ENCODE assay signal across 33 cellular contexts in genomic region chr4:74692973-74693372, GRCh38.
DNase-seq lines count a peak whose midpoint lies in the region; ATAC-seq and TF ChIP-seq lines count a peak whose summit lies in the region.
"Had no signal": no experiment of that assay in that cellular context is flagged by ENCODE, and none has a peak within 500 bp of the region (broad histone marks: within the 10 kb centered on the region; RNA-seq: fewer than 3 reads in every experiment).

No MANE protein-coding gene starts in this region.

- H2BK12ac ChIP-seq in mesenchymal stem cell (ENCODE audit: low read length in 2 of 2), result no peak overlapping the region

- no peak overlapping the region for H4K91ac ChIP-seq in mesenchymal stem cell (ENCODE audit: low read length)

- POLR2A ChIA-PET in Caco-2 (lab: Charles Lee), result no interaction called here
- POLR2A ChIA-PET in WTC11 (lab: Charles Lee), result no interaction called here

- no peak overlapping the region for H2BK15ac ChIP-seq in mesenchymal stem cell (ENCODE audit: low read depth, poor library complexity, severe bottlenecking)

- H3K4me1 ChIP-seq in ACC112 (ENCODE audit: control insufficient read depth, insufficient read depth, low read length, unreplicated experiment), result no peaks in the 10 kb centered on the region
- no peaks in the 10 kb centered on the region for H3K4me1 ChIP-seq in mesenchymal stem cell (ENCODE audit: control insufficient read depth, insufficient read depth, low read depth, low read length)
- H3K4me1 ChIP-seq in sigmoid colon, result peaks cover 0 to 55% (median 39%) of the 10 kb centered on the region in 4 donors
- H3K4me1 ChIP-seq in Caco-2, result no peaks in the 10 kb centered on the region
- H3K4me1 ChIP-seq: left lung, parathyroid adenoma, uterus had no signal

- H2BK5ac ChIP-seq in mesenchymal stem cell (ENCODE audit: low read depth, low read length, poor library complexity, severe bottlenecking), result no peak overlapping the region

- H3K36me3 ChIP-seq in ACC112 (ENCODE audit: insufficient read depth, low read length), result no peaks in the 10 kb centered on the region
- no peaks in the 10 kb centered on the region for H3K36me3 ChIP-seq in mesenchymal stem cell (ENCODE audit: control insufficient read depth in 1 of 2, insufficient read depth in 2 of 2, low read depth in 1 of 2, low read length in 2 of 2)
- no peaks in the 10 kb centered on the region for H3K36me3 ChIP-seq in sigmoid colon
- H3K36me3 ChIP-seq in Caco-2 (ENCODE audit: control insufficient read depth, insufficient read depth, low read length), result no peaks in the 10 kb centered on the region
- H3K36me3 ChIP-seq: left lung, SJSA1, uterus had no signal

- H3K4me3 ChIP-seq in ACC112 (ENCODE audit: low read depth, low read length) (no peak overlapping the region), mesenchymal stem cell (ENCODE audit: insufficient read depth in 1 of 2, low read depth in 1 of 2, low read length in 2 of 2) (no peak overlapping the region), sigmoid colon (no peak overlapping the region), Caco-2 (ENCODE audit: low read depth, low read length) (no peak overlapping the region)
- H3K4me3 ChIP-seq: left lung, SJSA1, uterus had no signal

- H3K9me3 Mint-ChIP-seq in Caco-2 (ENCODE audit: unreplicated experiment) (no peaks in the 10 kb centered on the region), mesothelial cell of epicardium (no peaks in the 10 kb centered on the region), WTC11 (no peaks in the 10 kb centered on the region)
- H3K9me3 Mint-ChIP-seq: activated CD4-positive, alpha-beta T cell treated with anti-CD3 and anti-CD28 coated beads, Interleukin-2, amount 10 ng/mL, durations not matched to agents 7 days and 5 days; nephron progenitor cell; stimulated activated effector memory CD8-positive, alpha-beta T cell treated with anti-CD3 and anti-CD28 coated beads, Interleukin-12 subunit alpha, Interleukin-12 subunit beta, amount 100 ng/mL, for 72 hours had no signal

- H3K4me1 Mint-ChIP-seq in Caco-2 (ENCODE audit: low read depth, unreplicated experiment) (no peaks in the 10 kb centered on the region), mesothelial cell of epicardium (peaks cover 25% of the 10 kb centered on the region), WTC11 (peaks cover 16% of the 10 kb centered on the region)
- H3K4me1 Mint-ChIP-seq: activated CD4-positive, alpha-beta T cell treated with anti-CD3 and anti-CD28 coated beads, Interleukin-2, amount 10 ng/mL, durations not matched to agents 7 days and 5 days; activated CD8-positive, alpha-beta memory T cell treated with anti-CD3 and anti-CD28 coated beads, Interleukin-2, amount 10 ng/mL, durations not matched to agents 7 days and 5 days; CD4-positive, alpha-beta memory T cell; nephron progenitor cell; stimulated activated effector memory CD8-positive, alpha-beta T cell treated with anti-CD3 and anti-CD28 coated beads, Interleukin-12 subunit alpha, Interleukin-12 subunit beta, amount 100 ng/mL, for 72 hours had no signal

- CTCF ChIA-PET in Caco-2 (lab: Charles Lee) (no interaction called here), WTC11 (lab: Charles Lee) (no interaction called here)

- TF ChIP-seq POLR2A in sigmoid colon (IDR thresholded peaks at IDR 0.05), result no peak

- in situ Hi-C loops in GM13977 (cut with MboI; ENCODE audit: low pct_unique_long_range_greater_than_20kb, low sequenced_read_pairs, unreplicated experiment), result no loop called here

- H3K79me1 ChIP-seq in mesenchymal stem cell (replicated peaks; ENCODE audit: low read length, poor library complexity, severe bottlenecking), result no peaks in the 10 kb centered on the region

- no peaks in the 10 kb centered on the region for H3K79me2 ChIP-seq in ACC112 (ENCODE audit: control insufficient read depth, insufficient read depth, low read length, unreplicated experiment)
- H3K79me2 ChIP-seq: parathyroid adenoma had no signal

- BruUV-seq in Caco-2 (replicated peaks; lab: Mats Ljungman, UMichigan), result no TSS peak

- no peak overlapping the region for H3K27ac ChIP-seq in ACC112 (ENCODE audit: low read depth, low read length)
- no peak overlapping the region for H3K27ac ChIP-seq in mesenchymal stem cell (ENCODE audit: low read length, poor library complexity, severe bottlenecking)
- peak overlapping the region; percentile 72 to 80 (median 76) for H3K27ac ChIP-seq in sigmoid colon
- H3K27ac ChIP-seq: left lung, parathyroid adenoma, SJSA1, uterus had no signal

- H3K4me2 ChIP-seq in mesenchymal stem cell (ENCODE audit: low read length, poor library complexity, severe bottlenecking), result no peak overlapping the region

- H3K27me3 ChIP-seq in ACC112 (ENCODE audit: insufficient read depth, low read length) (no peaks in the 10 kb centered on the region), mesenchymal stem cell (ENCODE audit: control insufficient read depth in 1 of 2, insufficient read depth in 1 of 2, low read length in 2 of 2) (peaks cover 0 to 12% of the 10 kb centered on the region in 2 experiments), sigmoid colon (no peaks in the 10 kb centered on the region), Caco-2 (replicated peaks; ENCODE audit: control insufficient read depth, insufficient read depth, low read length) (no peaks in the 10 kb centered on the region)
- H3K27me3 ChIP-seq: left lung, uterus had no signal

- no peak overlapping the region for H3K4ac ChIP-seq in mesenchymal stem cell (ENCODE audit: low read depth in 1 of 2, low read length in 2 of 2)

- no peak overlapping the region for H2AK5ac ChIP-seq in mesenchymal stem cell (ENCODE audit: low read length, severe bottlenecking)

- no peak overlapping the region for H3K18ac ChIP-seq in mesenchymal stem cell (ENCODE audit: low read depth in 1 of 2, low read length in 2 of 2)

- 43% methylated on average over 4 of the region's 4 CpGs for WGBS in mesenchymal stem cell
- WGBS in sigmoid colon, 2 donors, result 43% methylated on average over 4 of the region's 4 CpGs

- no peak overlapping the region for H3K27ac Mint-ChIP-seq in Caco-2 (ENCODE audit: unreplicated experiment)
- H3K27ac Mint-ChIP-seq in mesothelial cell of epicardium, result no peak overlapping the region
- H3K27ac Mint-ChIP-seq in WTC11, result no peak overlapping the region
- H3K27ac Mint-ChIP-seq: activated CD4-positive, alpha-beta T cell treated with anti-CD3 and anti-CD28 coated beads, Interleukin-2, amount 10 ng/mL, durations not matched to agents 7 days and 5 days; activated CD8-positive, alpha-beta memory T cell treated with anti-CD3 and anti-CD28 coated beads, Interleukin-2, amount 10 ng/mL, durations not matched to agents 7 days and 5 days; CD4-positive, alpha-beta memory T cell; nephron progenitor cell; stimulated activated effector memory CD8-positive, alpha-beta T cell treated with anti-CD3 and anti-CD28 coated beads, Interleukin-12 subunit alpha, Interleukin-12 subunit beta, amount 100 ng/mL, for 72 hours had no signal

- peak overlapping the region; percentile 31 for H2AFZ ChIP-seq in ACC112 (ENCODE audit: low read length, unreplicated experiment)
- no peak overlapping the region for H2AFZ ChIP-seq in mesenchymal stem cell (ENCODE audit: low read depth, low read length)
- H2AFZ ChIP-seq: parathyroid adenoma had no signal

- TF ChIP-seq CTCF in sigmoid colon (IDR thresholded peaks at IDR 0.05) (no peak), Caco-2 (IDR thresholded peaks at IDR 0.05; ENCODE audit: insufficient read depth in 1 of 2, low read depth in 1 of 2, low read length in 1 of 2, severe bottlenecking in 1 of 2, unreplicated experiment in 1 of 2) (no peak), mesothelial cell of epicardium (IDR thresholded peaks at IDR 0.05; ENCODE audit: unreplicated experiment) (no peak), GM13977 (IDR thresholded peaks at IDR 0.05; ENCODE audit: extremely low read depth, insufficient read depth, missing control alignments) (no peak), WTC11 (IDR thresholded peaks at IDR 0.05) (no peak)

- peaks cover 10% of the 10 kb centered on the region for H3K27me3 Mint-ChIP-seq in Caco-2 (ENCODE audit: insufficient read depth, unreplicated experiment)
- no peaks in the 10 kb centered on the region for H3K27me3 Mint-ChIP-seq in mesothelial cell of epicardium (ENCODE audit: low read depth)
- H3K27me3 Mint-ChIP-seq in WTC11 (ENCODE audit: low read depth), result no peaks in the 10 kb centered on the region

- H3K4me3 Mint-ChIP-seq in Caco-2 (ENCODE audit: unreplicated experiment) (no peak overlapping the region), mesothelial cell of epicardium (no peak overlapping the region), WTC11 (no peak overlapping the region)
- H3K4me3 Mint-ChIP-seq: activated CD4-positive, alpha-beta T cell treated with anti-CD3 and anti-CD28 coated beads, Interleukin-2, amount 10 ng/mL, durations not matched to agents 7 days and 5 days; activated CD8-positive, alpha-beta memory T cell treated with anti-CD3 and anti-CD28 coated beads, Interleukin-2, amount 10 ng/mL, durations not matched to agents 7 days and 5 days; CD4-positive, alpha-beta memory T cell; nephron progenitor cell; stimulated activated effector memory CD8-positive, alpha-beta T cell treated with anti-CD3 and anti-CD28 coated beads, Interleukin-12 subunit alpha, Interleukin-12 subunit beta, amount 100 ng/mL, for 72 hours had no signal

- no peaks in the 10 kb centered on the region for H3K36me3 Mint-ChIP-seq in Caco-2 (ENCODE audit: insufficient read depth, unreplicated experiment)
- H3K36me3 Mint-ChIP-seq in mesothelial cell of epicardium, result no peaks in the 10 kb centered on the region
- no peaks in the 10 kb centered on the region for H3K36me3 Mint-ChIP-seq in WTC11
- H3K36me3 Mint-ChIP-seq: activated CD8-positive, alpha-beta memory T cell treated with anti-CD3 and anti-CD28 coated beads, Interleukin-2, amount 10 ng/mL, durations not matched to agents 7 days and 5 days; CD4-positive, alpha-beta memory T cell; stimulated activated effector memory CD8-positive, alpha-beta T cell treated with anti-CD3 and anti-CD28 coated beads, Interleukin-12 subunit alpha, Interleukin-12 subunit beta, amount 100 ng/mL, for 72 hours had no signal

- no peak overlapping the region for H3K14ac ChIP-seq in mesenchymal stem cell (ENCODE audit: low read length in 2 of 2)

- H4K8ac ChIP-seq in mesenchymal stem cell (ENCODE audit: low read length), result no peak overlapping the region

- H3K23ac ChIP-seq in mesenchymal stem cell (ENCODE audit: low read length in 2 of 2), result no peak overlapping the region

- peak; percentile 25 for DNase-seq in astrocyte of the hippocampus (ENCODE audit: low read depth, low spot score)
- DNase-seq in mesenchymal stem cell, result peak; percentile 25
- peak; percentile 93 for DNase-seq in sigmoid colon
- no peak for DNase-seq in Caco-2
- no peak for DNase-seq in mesothelial cell of epicardium (ENCODE audit: low spot score in 2 of 2, unreplicated experiment in 2 of 2)
- no peak for DNase-seq in GM13977 (ENCODE audit: low spot score)
- no peak for DNase-seq in WTC11 (ENCODE audit: low spot score)
- DNase-seq: 8988T; activated CD4-positive, alpha-beta T cell treated with anti-CD3 and anti-CD28 coated beads, Interleukin-2, amount 10 ng/mL, durations not matched to agents 7 days and 5 days; activated CD8-positive, alpha-beta memory T cell treated with anti-CD3 and anti-CD28 coated beads, Interleukin-2, amount 10 ng/mL, durations not matched to agents 7 days and 5 days; activated naive CD4-positive, alpha-beta T cell; activated T-cell treated with anti-CD3 and anti-CD28 coated beads, Interleukin-2, amount 50 U/mL, for 48 hours; AML-193; CD4-positive, alpha-beta memory T cell; DMS153; effector CD8-positive, alpha-beta T cell; foreskin melanocyte; hippocampal formation; left lung; NCI-H2029 treated with DMSO at 0.1 percent for 48 hours; NCI-H226; NCI-H748 treated with DMSO at 0.1 percent for 48 hours; nephron progenitor cell; RPMI8226; stimulated activated CD4-positive, alpha-beta T cell treated with anti-CD3 and anti-CD28 coated beads, Interleukin-12 subunit alpha, Interleukin-12 subunit beta, amount 100 ng/mL, for 4 hours; stimulated activated CD4-positive, alpha-beta T cell treated with anti-CD3 and anti-CD28 coated beads, Interleukin-4, amount 100 ng/mL, for 1 hour; substantia nigra; uterus had no signal

- H3K9me3 ChIP-seq in mesenchymal stem cell (ENCODE audit: control insufficient read depth, low read length), result no peaks in the 10 kb centered on the region
- H3K9me3 ChIP-seq in sigmoid colon, result no peaks in the 10 kb centered on the region
- no peaks in the 10 kb centered on the region for H3K9me3 ChIP-seq in Caco-2
- H3K9me3 ChIP-seq: left lung, SJSA1, uterus had no signal

- no peak overlapping the region for H2BK120ac ChIP-seq in mesenchymal stem cell (ENCODE audit: low read depth, low read length)

- H3K9ac ChIP-seq in mesenchymal stem cell (ENCODE audit: low read length), result no peak overlapping the region
- H3K9ac ChIP-seq: parathyroid adenoma had no signal

- peak; percentile 32 to 84 (median 69) for TF ChIP-seq EP300 in sigmoid colon (IDR thresholded peaks at IDR 0.05)

- ATAC-seq in WTC11, result no peak
- ATAC-seq: activated CD8-positive, alpha-beta memory T cell treated with anti-CD3 and anti-CD28 coated beads, Interleukin-2, amount 10 ng/mL, durations not matched to agents 7 days and 5 days; left lung; right cardiac atrium; stimulated activated effector memory CD8-positive, alpha-beta T cell treated with anti-CD3 and anti-CD28 coated beads, Interleukin-12 subunit alpha, Interleukin-12 subunit beta, amount 100 ng/mL, for 72 hours had no signal

- intact Hi-C loops in sigmoid colon (cut with DNase I) (loop anchor here (2.0 to 5.0 kb wide), 2 partner anchors 64 to 102 kb away; partner anchors contain the start of gene BTC), Caco-2 (cut with micrococcal nuclease; ENCODE audit: unreplicated experiment) (loop anchor here (5.0 kb wide), 1 partner anchor 99 kb away; the partner anchor contains the start of gene BTC)

Comparison
In these comparisons a context has a peak if more than half of its experiments do, and no peak if none do; other contexts are left out.
1. H3K27ac ChIP-seq: peak in sigmoid colon (4 of 4); none in ACC112 (single experiment) and mesenchymal stem cell (single experiment).
2. DNase-seq: peak in astrocyte of the hippocampus (single experiment), mesenchymal stem cell (single experiment) and sigmoid colon (single experiment); none in Caco-2 (0 of 2), mesothelial cell of epicardium (0 of 2), GM13977 (single experiment) and WTC11 (single experiment).